In genomic region chr12:108701779-108702435, GRCh38 we compare ENCODE assay signal across 9 cellular contexts. TPM values are rescaled to one million over a fixed set of nuclear protein-coding genes. Genes with fewer than 3 reads are reported as not detected.
DNase-seq lines count a peak whose midpoint lies in the region; ATAC-seq and TF ChIP-seq lines count a peak whose summit lies in the region.
"Had no signal": no experiment of that assay in that cellular context is flagged by ENCODE, and none has a peak within 500 bp of the region (broad histone marks: within the 10 kb centered on the region; RNA-seq: fewer than 3 reads in every experiment).

No MANE protein-coding gene starts in this region.

- H3K9me3 ChIP-seq in mucosa of rectum (ENCODE audit: control insufficient read depth in 2 of 2, low read length in 2 of 2) (no peaks in the 10 kb centered on the region), upper lobe of left lung (no peaks in the 10 kb centered on the region)

- H3K9ac ChIP-seq in mucosa of rectum (ENCODE audit: low read depth in 1 of 2, low read length in 2 of 2), result peak overlapping the region in 1 of 2 donors; percentile 7

- TF ChIP-seq CTCF in cardiac fibroblast (IDR thresholded peaks at IDR 0.05; ENCODE audit: low read depth, low read length) (no peak), upper lobe of left lung (IDR thresholded peaks at IDR 0.05) (no peak)

- peak overlapping the region; percentile 13 for H3K27ac Mint-ChIP-seq in activated CD8-positive, alpha-beta memory T cell treated with anti-CD3 and anti-CD28 coated beads, Interleukin-2, amount 10 ng/mL, durations not matched to agents 7 days and 5 days

- H3K36me3 Mint-ChIP-seq in activated CD8-positive, alpha-beta memory T cell treated with anti-CD3 and anti-CD28 coated beads, Interleukin-2, amount 10 ng/mL, durations not matched to agents 7 days and 5 days, result peaks cover 18% of the 10 kb centered on the region

- DNase-seq in activated CD8-positive, alpha-beta memory T cell treated with anti-CD3 and anti-CD28 coated beads, Interleukin-2, amount 10 ng/mL, durations not matched to agents 7 days and 5 days, result peak; percentile 60
- DNase-seq in activated CD8-positive, alpha-beta memory T cell treated with anti-CD3 and anti-CD28 coated beads, Interleukin-2, amount 50 U/mL, for 4 hours, result no peak
- DNase-seq in cardiac fibroblast (ENCODE audit: low read depth in 2 of 2) (peak; percentile 69 to 85), upper lobe of left lung (no peak), NCI-H446 (lab: John Stamatoyannopoulos, UW) (no peak)

- TF ChIP-seq POLR2A in upper lobe of left lung (IDR thresholded peaks at IDR 0.05), result no peak

- H3K4me1 Mint-ChIP-seq in activated CD8-positive, alpha-beta memory T cell treated with anti-CD3 and anti-CD28 coated beads, Interleukin-2, amount 10 ng/mL, durations not matched to agents 7 days and 5 days, result peaks cover 20% of the 10 kb centered on the region

- H3K4me3 ChIP-seq in cardiac fibroblast (replicated peaks in 1 of 2; ENCODE audit: low read depth in 2 of 2, low read length in 2 of 2) (no peak overlapping the region), mucosa of rectum (ENCODE audit: low read length in 2 of 2) (no peak overlapping the region), upper lobe of left lung (no peak overlapping the region)
- H3K4me3 ChIP-seq: SK-N-MC had no signal

- peaks cover 4 to 9% of the 10 kb centered on the region in 2 donors for H3K4me1 ChIP-seq in mucosa of rectum (ENCODE audit: control insufficient read depth in 2 of 2, insufficient read depth in 2 of 2, low read length in 2 of 2)
- H3K4me1 ChIP-seq in upper lobe of left lung, result peaks cover 7 to 37% (median 19%) of the 10 kb centered on the region in 4 donors

- H3K27ac ChIP-seq in mucosa of rectum (ENCODE audit: low read depth in 2 of 2, low read length in 2 of 2), result peak overlapping the region; percentile 1 to 41
- peak overlapping the region; percentile 10 to 59 (median 42) for H3K27ac ChIP-seq in upper lobe of left lung
- H3K27ac ChIP-seq: SK-N-MC had no signal

- no peaks in the 10 kb centered on the region for H3K9me3 Mint-ChIP-seq in activated CD8-positive, alpha-beta memory T cell treated with anti-CD3 and anti-CD28 coated beads, Interleukin-2, amount 10 ng/mL, durations not matched to agents 7 days and 5 days (ENCODE audit: low read depth)

- H3K36me3 ChIP-seq in mucosa of rectum (ENCODE audit: control insufficient read depth in 2 of 2, insufficient read depth in 2 of 2, low read length in 2 of 2), result peaks cover 2 to 14% of the 10 kb centered on the region in 2 donors
- peaks cover 4 to 32% (median 7%) of the 10 kb centered on the region in 4 donors for H3K36me3 ChIP-seq in upper lobe of left lung

- peak; percentile 91 for ATAC-seq in activated CD8-positive, alpha-beta memory T cell treated with anti-CD3 and anti-CD28 coated beads, Interleukin-2, amount 10 ng/mL, durations not matched to agents 7 days and 5 days
- ATAC-seq in upper lobe of left lung (ENCODE audit: low FRiP score in 2 of 2) (peak; percentile 60 to 67), HG02973 (IDR thresholded peaks at IDR 0.05; ENCODE audit: unreplicated experiment) (no peak), HG02970 (IDR thresholded peaks at IDR 0.05; ENCODE audit: low FRiP score, unreplicated experiment) (no peak)

- CTCF ChIA-PET in activated CD8-positive, alpha-beta memory T cell treated with anti-CD3 and anti-CD28 coated beads, Interleukin-2, amount 10 ng/mL, durations not matched to agents 7 days and 5 days (lab: Charles Lee), result interaction anchor here (1.5 to 1.9 kb wide), 7 partner anchors 9 to 102 kb away, joined by 4 to 11 read pairs (median 7); no protein-coding TSS in a partner anchor

- H3K27me3 ChIP-seq in mucosa of rectum (ENCODE audit: control insufficient read depth in 2 of 2, insufficient read depth in 2 of 2, low read length in 2 of 2), result no peaks in the 10 kb centered on the region
- H3K27me3 ChIP-seq in upper lobe of left lung, result no peaks in the 10 kb centered on the region

- TF ChIP-seq EP300 in upper lobe of left lung (IDR thresholded peaks at IDR 0.05), result no peak

- WGBS in upper lobe of left lung, 2 donors, result 28 to 34% methylated on average over 5 of the region's 5 CpGs

- H3K27me3 Mint-ChIP-seq in activated CD8-positive, alpha-beta memory T cell treated with anti-CD3 and anti-CD28 coated beads, Interleukin-2, amount 10 ng/mL, durations not matched to agents 7 days and 5 days, result no peaks in the 10 kb centered on the region

- H3K4me3 Mint-ChIP-seq in activated CD8-positive, alpha-beta memory T cell treated with anti-CD3 and anti-CD28 coated beads, Interleukin-2, amount 10 ng/mL, durations not matched to agents 7 days and 5 days, result no peak overlapping the region

RNA-seq across cellular contexts. Expression of gene CORO1C, which starts 29.4 kb away (rescaled TPM):
- 10 to 100 TPM; 54.3 to 63.0 TPM for total RNA-seq in activated CD8-positive, alpha-beta memory T cell treated with anti-CD3 and anti-CD28 coated beads, Interleukin-2, amount 10 ng/mL, durations not matched to agents 7 days and 5 days
- 100 to 1,000 TPM; 154 to 297 (median 223) TPM for total RNA-seq in upper lobe of left lung

Comparison
In these comparisons a context has a peak if more than half of its experiments do, and no peak if none do; other contexts are left out.
1. DNase-seq: peak in activated CD8-positive, alpha-beta memory T cell treated with anti-CD3 and anti-CD28 coated beads, Interleukin-2, amount 10 ng/mL, durations not matched to agents 7 days and 5 days (single experiment) and cardiac fibroblast (2 of 2); none in activated CD8-positive, alpha-beta memory T cell treated with anti-CD3 and anti-CD28 coated beads, Interleukin-2, amount 50 U/mL, for 4 hours (single experiment), upper lobe of left lung (0 of 2) and NCI-H446 (0 of 2).
2. ATAC-seq: peak in activated CD8-positive, alpha-beta memory T cell treated with anti-CD3 and anti-CD28 coated beads, Interleukin-2, amount 10 ng/mL, durations not matched to agents 7 days and 5 days (single experiment) and upper lobe of left lung (2 of 2); none in HG02973 (single experiment) and HG02970 (single experiment).